In genomic region chr5:68222824-68223354, GRCh38 we compare ENCODE assay signal across 28 cellular contexts. TPM values are rescaled to one million over a fixed set of nuclear protein-coding genes. Genes with fewer than 3 reads are reported as not detected.
DNase-seq lines count a peak whose midpoint lies in the region; ATAC-seq and TF ChIP-seq lines count a peak whose summit lies in the region.
"Had no signal": no experiment of that assay in that cellular context is flagged by ENCODE, and none has a peak within 500 bp of the region (broad histone marks: within the 10 kb centered on the region; RNA-seq: fewer than 3 reads in every experiment).

No MANE protein-coding gene starts in this region.

- H3K36me3 ChIP-seq in trophoblast cell (ENCODE audit: control insufficient read depth in 1 of 2, insufficient read depth in 2 of 2, low read length in 2 of 2): peaks cover 13 to 27% of the 10 kb centered on the region in 2 experiments
- H3K36me3 ChIP-seq: SJCRH30 had no signal

- H3K27me3 ChIP-seq in trophoblast cell (ENCODE audit: insufficient read depth, low read length): no peaks in the 10 kb centered on the region
- H3K27me3 ChIP-seq: brain microvascular endothelial cell, heart left ventricle, SJCRH30, tibial artery had no signal

- no peak overlapping the region for H2BK5ac ChIP-seq in trophoblast cell (ENCODE audit: low read depth, low read length, poor library complexity)

- H2BK120ac ChIP-seq in trophoblast cell (ENCODE audit: insufficient read depth, low read length, poor library complexity): no peak overlapping the region

- H3K79me2 ChIP-seq in trophoblast cell (ENCODE audit: control insufficient read depth, insufficient read depth, low read length, poor library complexity): peaks cover 6% of the 10 kb centered on the region

- H3K4me1 ChIP-seq in trophoblast cell (ENCODE audit: control insufficient read depth in 1 of 2, insufficient read depth in 2 of 2, low read length in 2 of 2): peaks cover 3 to 4% of the 10 kb centered on the region in 2 experiments
- H3K4me1 ChIP-seq: SJCRH30 had no signal

- H3K36me3 Mint-ChIP-seq in activated CD4-positive, alpha-beta T cell treated with anti-CD3 and anti-CD28 coated beads for 36 hours (ENCODE audit: low read depth): peaks cover 37% of the 10 kb centered on the region
- peaks cover 5% of the 10 kb centered on the region for H3K36me3 Mint-ChIP-seq in IgD-negative memory B cell

- H4K91ac ChIP-seq in trophoblast cell (ENCODE audit: low read depth, low read length): no peak overlapping the region

- no peak overlapping the region for H2AK5ac ChIP-seq in trophoblast cell (ENCODE audit: low read length)

- peaks cover 1% of the 10 kb centered on the region for H3K9me3 Mint-ChIP-seq in activated CD4-positive, alpha-beta T cell treated with anti-CD3 and anti-CD28 coated beads for 36 hours (ENCODE audit: low read depth)
- no peaks in the 10 kb centered on the region for H3K9me3 Mint-ChIP-seq in IgD-negative memory B cell
- H3K9me3 Mint-ChIP-seq: stimulated activated naive CD8-positive, alpha-beta T cell treated with anti-CD3 and anti-CD28 coated beads, Interleukin-15, Interleukin-2, amounts not matched to agents 100 ng/mL and 50 ng/mL, for 24 hours had no signal

- intact Hi-C loops in activated CD4-positive, alpha-beta T cell treated with anti-CD3 and anti-CD28 coated beads for 36 hours (cut with DNase I, micrococcal nuclease): no loop called here

- H2AFZ ChIP-seq in trophoblast cell (ENCODE audit: insufficient read depth, low read length, poor library complexity): no peak overlapping the region

- peaks cover 82% of the 10 kb centered on the region for H3K4me1 Mint-ChIP-seq in activated CD4-positive, alpha-beta T cell treated with anti-CD3 and anti-CD28 coated beads for 36 hours
- peaks cover 37 to 64% (median 60%) of the 10 kb centered on the region in 3 donors for H3K4me1 Mint-ChIP-seq in IgD-negative memory B cell

- peaks cover 3% of the 10 kb centered on the region for H3K79me1 ChIP-seq in trophoblast cell (ENCODE audit: low read length)

- no peak overlapping the region for H2BK12ac ChIP-seq in trophoblast cell (ENCODE audit: low read length)

- no peak overlapping the region for H3K4me3 Mint-ChIP-seq in activated CD4-positive, alpha-beta T cell treated with anti-CD3 and anti-CD28 coated beads for 36 hours
- H3K4me3 Mint-ChIP-seq in IgD-negative memory B cell: peak overlapping the region in 2 of 4 donors; percentile 13 to 14
- H3K4me3 Mint-ChIP-seq: stimulated activated naive CD8-positive, alpha-beta T cell treated with anti-CD3 and anti-CD28 coated beads, Interleukin-15, Interleukin-2, amounts not matched to agents 100 ng/mL and 50 ng/mL, for 24 hours had no signal

- H3K18ac ChIP-seq in trophoblast cell (ENCODE audit: low read length): no peak overlapping the region

- no peak overlapping the region for H3K14ac ChIP-seq in trophoblast cell (ENCODE audit: low read length)

- no peaks in the 10 kb centered on the region for H3K27me3 Mint-ChIP-seq in activated CD4-positive, alpha-beta T cell treated with anti-CD3 and anti-CD28 coated beads for 36 hours
- no peaks in the 10 kb centered on the region for H3K27me3 Mint-ChIP-seq in IgD-negative memory B cell
- H3K27me3 Mint-ChIP-seq: stimulated activated naive CD8-positive, alpha-beta T cell treated with anti-CD3 and anti-CD28 coated beads, Interleukin-15, Interleukin-2, amounts not matched to agents 100 ng/mL and 50 ng/mL, for 24 hours had no signal

- no peak overlapping the region for H4K12ac ChIP-seq in trophoblast cell (ENCODE audit: low read depth, low read length)

- H3K4me3 ChIP-seq in trophoblast cell (ENCODE audit: low read depth, low read length): no peak overlapping the region
- H3K4me3 ChIP-seq: K562, SJCRH30, skin epidermis, tibial artery had no signal

- POLR2A ChIA-PET in activated CD4-positive, alpha-beta T cell treated with anti-CD3 and anti-CD28 coated beads for 36 hours (lab: Charles Lee): no interaction called here

- CTCF ChIA-PET in activated CD4-positive, alpha-beta T cell treated with anti-CD3 and anti-CD28 coated beads for 36 hours (lab: Charles Lee): interaction anchor here (0.7 to 1.0 kb wide), 3 partner anchors 8 to 58 kb away, joined by 3 read pairs; no protein-coding TSS in a partner anchor

- H3K4me2 ChIP-seq in trophoblast cell (ENCODE audit: low read length): no peak overlapping the region

- peaks cover 3% of the 10 kb centered on the region for H3K9me3 ChIP-seq in trophoblast cell (ENCODE audit: insufficient read depth, low read depth, low read length)
- H3K9me3 ChIP-seq: SJCRH30, tibial artery had no signal

- TF ChIP-seq POLR2A in erythroblast (IDR thresholded peaks at IDR 0.05; ENCODE audit: low read length) (no peak), GM18505 (IDR thresholded peaks at IDR 0.05; ENCODE audit: borderline replicate concordance, extremely low read depth, insufficient read depth, insufficient read length) (no peak)

- H3K23ac ChIP-seq in trophoblast cell (ENCODE audit: low read length): peak overlapping the region; percentile 53

- H4K8ac ChIP-seq in trophoblast cell (ENCODE audit: low read depth, low read length): no peak overlapping the region

- no peak for DNase-seq in activated CD4-positive, alpha-beta T cell treated with anti-CD3 and anti-CD28 coated beads for 36 hours
- no peak for DNase-seq in activated CD4-positive, alpha-beta T cell treated with anti-CD3 and anti-CD28 coated beads, Interleukin-2, amount 50 U/mL, for 1 hour
- DNase-seq in erythroblast (lab: John Stamatoyannopoulos, UW): peak; percentile 45 to 57
- DNase-seq in trophoblast cell: no peak
- no peak for DNase-seq in activated gamma-delta T cell (lab: John Stamatoyannopoulos, UW)
- DNase-seq in NCI-H1048 (lab: John Stamatoyannopoulos, UW): no peak
- DNase-seq: activated CD4-positive, alpha-beta T cell treated with anti-CD3 and anti-CD28 coated beads for 1 hour; activated naive CD4-positive, alpha-beta T cell; amniotic stem cell; brain microvascular endothelial cell; DMS53; effector CD8-positive, alpha-beta T cell; H7; heart left ventricle; left colon; mesendoderm; MM.1S; NCI-H1417 treated with DMSO at 0.1 percent for 48 hours; NCI-H2081; NCI-H345; NCI-H82; SJCRH30; tibial artery had no signal

- ATAC-seq in activated CD4-positive, alpha-beta T cell treated with anti-CD3 and anti-CD28 coated beads for 36 hours: peak; percentile 51
- ATAC-seq in GM18505 (IDR thresholded peaks at IDR 0.05; ENCODE audit: unreplicated experiment): no peak
- ATAC-seq: heart left ventricle, K562, left colon had no signal

- peak overlapping the region; percentile 0 for H3K4ac ChIP-seq in trophoblast cell (ENCODE audit: low read depth, low read length)

- H3K27ac Mint-ChIP-seq in activated CD4-positive, alpha-beta T cell treated with anti-CD3 and anti-CD28 coated beads for 36 hours: peak overlapping the region; percentile 13
- peak overlapping the region in 2 of 3 donors; percentile 8 to 41 for H3K27ac Mint-ChIP-seq in IgD-negative memory B cell
- H3K27ac Mint-ChIP-seq: stimulated activated naive CD8-positive, alpha-beta T cell treated with anti-CD3 and anti-CD28 coated beads, Interleukin-15, Interleukin-2, amounts not matched to agents 100 ng/mL and 50 ng/mL, for 24 hours had no signal

- no peak overlapping the region for H3K9ac ChIP-seq in trophoblast cell (ENCODE audit: low read length)

- no peak overlapping the region for H3K27ac ChIP-seq in trophoblast cell (ENCODE audit: low read depth, low read length)
- H3K27ac ChIP-seq: brain microvascular endothelial cell, SJCRH30 had no signal

- no CpG with 5 or more reads among the region's 4 CpGs for WGBS in trophoblast cell (ENCODE audit: extremely low coverage, insufficient coverage, insufficient read length)

RNA-seq across cellular contexts. Expression of gene PIK3R1, which starts 7.3 kb away (rescaled TPM):
- total RNA-seq in activated CD4-positive, alpha-beta T cell treated with anti-CD3 and anti-CD28 coated beads for 36 hours: 10 to 100 TPM; 40.0 to 49.0 TPM
- polyA plus RNA-seq in IgD-negative memory B cell: 29.1 TPM
- 94.8 and 100 TPM in 2 replicates for polyA plus RNA-seq in trophoblast cell (2013)

Comparison
In these comparisons a context has a peak if more than half of its experiments do, and no peak if none do; other contexts are left out.
1. DNase-seq: peak in erythroblast (2 of 2); none in activated CD4-positive, alpha-beta T cell treated with anti-CD3 and anti-CD28 coated beads for 36 hours (single experiment), activated CD4-positive, alpha-beta T cell treated with anti-CD3 and anti-CD28 coated beads, Interleukin-2, amount 50 U/mL, for 1 hour (single experiment), trophoblast cell (0 of 2), activated gamma-delta T cell (single experiment) and NCI-H1048 (single experiment).